In genomic region chr3:52056521-52056967, GRCh38 we compare ENCODE assay signal across 8 cellular contexts. TPM values are rescaled to one million over a fixed set of nuclear protein-coding genes. Genes with fewer than 3 reads are reported as not detected.
DNase-seq lines count a peak whose midpoint lies in the region; ATAC-seq and TF ChIP-seq lines count a peak whose summit lies in the region.

Gene DUSP7 (minus strand): TSS chr3:52056571. CDS start chr3:52056366, 205 bp downstream.

- DNase-seq in GM12864 (ENCODE audit: low read depth) = no peak
- DNase-seq in HFFc6 = no peak
- DNase-seq in NCI-H1930 (lab: John Stamatoyannopoulos, UW) = peak; percentile 12 to 67
- DNase-seq in cerebellum (ENCODE audit: low spot score) = peak; percentile 84
- peak; percentile 88 for DNase-seq in left kidney (ENCODE audit: low read depth, low spot score)
- peak; percentile 56 to 72 for DNase-seq in stimulated activated CD4-positive, alpha-beta T cell treated with anti-CD3 and anti-CD28 coated beads, Interleukin-1b, Interleukin-23, amount 100 ng/mL, for 4 hours (ENCODE audit: low read depth in 2 of 2)
- DNase-seq in DMS114 treated with DMSO at 0.1 percent for 48 hours (lab: John Stamatoyannopoulos, UW; ENCODE audit: unreplicated experiment) = no peak

- no peak for TF ChIP-seq CTCF in GM12864 (IDR thresholded peaks at IDR 0.05; ENCODE audit: low read depth, low read length, missing control alignments)
- TF ChIP-seq CTCF in HFFc6 (IDR thresholded peaks at IDR 0.05) = no peak

- peak; percentile 27 to 36 for ATAC-seq in activated CD4-positive, CD25-positive, alpha-beta regulatory T cell treated with anti-CD3 and anti-CD28 coated beads, Interleukin-2, amount 50 U/mL, for 24 hours

- H3K27me3 Mint-ChIP-seq in HFFc6 (ENCODE audit: insufficient read depth) = no peaks in the 10 kb centered on the region; the same call in 1 of the 2 replicates

- peak within 1 kb of the TSS; percentile 97 for H3K27ac Mint-ChIP-seq in HFFc6

- peak within 1 kb of the TSS; percentile 79 for H3K4me3 ChIP-seq in GM12864 (ENCODE audit: low read depth, low read length)

- peaks cover 36% of the 10 kb centered on the region for H3K4me1 Mint-ChIP-seq in HFFc6 (ENCODE audit: low read depth)

- no peaks in the 10 kb centered on the region for H3K9me3 Mint-ChIP-seq in HFFc6

- H3K36me3 Mint-ChIP-seq in HFFc6 (ENCODE audit: low read depth) = peaks cover 13% of the 10 kb centered on the region

- H3K4me3 Mint-ChIP-seq in HFFc6 = peak within 1 kb of the TSS; percentile 93

RNA-seq across cellular contexts. Expression of gene DUSP7, which starts in this region (rescaled TPM):
- 10 to 100 TPM; 31.7 to 43.3 (median 37.4) TPM for total RNA-seq in HFFc6 (2021; fragmentation: NEBNext Ultra II Directional; extraction: Animal tissue kit (Norgen Biotek cat#: 25700))
- total RNA-seq in cerebellum = 6.0 TPM

Comparison
In these comparisons a context has a peak if more than half of its experiments do, and no peak if none do; other contexts are left out.
1. DNase-seq: peak in NCI-H1930 (2 of 2), cerebellum (single experiment), left kidney (single experiment) and stimulated activated CD4-positive, alpha-beta T cell treated with anti-CD3 and anti-CD28 coated beads, Interleukin-1b, Interleukin-23, amount 100 ng/mL, for 4 hours (2 of 2); none in GM12864 (single experiment), HFFc6 (single experiment) and DMS114 treated with DMSO at 0.1 percent for 48 hours (single experiment).